Comparison of ENCODE assay signal across 15 cellular contexts in genomic region chr21:28742527-28742926, GRCh38.
A peak's percentile ranks its signal among the peaks of the same experiment; 100 is the strongest.
DNase-seq lines count a peak whose midpoint lies in the region; FAIRE-seq and TF ChIP-seq lines count a peak whose summit lies in the region.
"Had no signal": no experiment of that assay in that cellular context is flagged by ENCODE, and none has a peak within 500 bp of the region (broad histone marks: within the 10 kb centered on the region; RNA-seq: fewer than 3 reads in every experiment).

No MANE protein-coding gene starts in this region.

- no peaks in the 10 kb centered on the region for H3K27me3 Mint-ChIP-seq in Calu3 (ENCODE audit: unreplicated experiment)
- no peaks in the 10 kb centered on the region for H3K27me3 Mint-ChIP-seq in CD14-positive monocyte (ENCODE audit: low read depth in 3 of 3)
- H3K27me3 Mint-ChIP-seq: activated CD4-positive, alpha-beta T cell treated with anti-CD3 and anti-CD28 coated beads for 36 hours had no signal

- intact Hi-C loops in A673 (cut with micrococcal nuclease; ENCODE audit: unreplicated experiment) (loop anchor here (10.0 kb wide), 2 partner anchors 1178 to 1978 kb away; no protein-coding TSS in a partner anchor), Calu3 (cut with micrococcal nuclease; ENCODE audit: unreplicated experiment) (loop anchor here (10.0 kb wide), 2 partner anchors 688 to 1888 kb away; no protein-coding TSS in a partner anchor), CD14-positive monocyte (cut with micrococcal nuclease) (loop anchor here (10.0 kb wide), 3 partner anchors 228 to 1048 kb away; no protein-coding TSS in a partner anchor)

- no peaks in the 10 kb centered on the region for H3K36me3 ChIP-seq in A673 (ENCODE audit: insufficient read depth, low read length, poor library complexity, severe bottlenecking)
- H3K36me3 ChIP-seq in WERI-Rb-1 = no peaks in the 10 kb centered on the region
- H3K36me3 ChIP-seq: Peyer's patch had no signal

- H3K27me3 ChIP-seq in A673 (replicated peaks; ENCODE audit: insufficient read depth, low read depth, low read length, poor library complexity) = no peaks in the 10 kb centered on the region
- no peaks in the 10 kb centered on the region for H3K27me3 ChIP-seq in WERI-Rb-1 (ENCODE audit: insufficient read depth, low read depth, severe bottlenecking)
- H3K27me3 ChIP-seq: Peyer's patch had no signal

- no peaks in the 10 kb centered on the region for H3K4me1 Mint-ChIP-seq in Calu3 (ENCODE audit: low read depth, unreplicated experiment)
- H3K4me1 Mint-ChIP-seq in CD14-positive monocyte = no peaks in the 10 kb centered on the region

- H3K9me3 Mint-ChIP-seq in Calu3 (ENCODE audit: low read depth, unreplicated experiment) = no peaks in the 10 kb centered on the region
- no peaks in the 10 kb centered on the region for H3K9me3 Mint-ChIP-seq in CD14-positive monocyte
- H3K9me3 Mint-ChIP-seq: activated naive CD4-positive, alpha-beta T cell treated with anti-CD3 and anti-CD28 coated beads, Interleukin-2, amount 50 U/mL, for 72 hours had no signal

- no peaks in the 10 kb centered on the region for H3K9me3 ChIP-seq in A673 (ENCODE audit: low read depth, low read length, poor library complexity, severe bottlenecking)
- H3K9me3 ChIP-seq in WERI-Rb-1 (ENCODE audit: severe bottlenecking) = no peaks in the 10 kb centered on the region
- H3K9me3 ChIP-seq: mucosa of descending colon, Peyer's patch had no signal

- TF ChIP-seq CTCF in A673 (conservative IDR thresholded peaks at IDR 0.05; ENCODE audit: low read depth, low read length) = peak; percentile 39; the same call in 1 of the 2 replicates
- peak; percentile 21 for TF ChIP-seq CTCF in HFF-Myc (IDR thresholded peaks at IDR 0.05; ENCODE audit: low read depth, low read length, missing control alignments)
- 0 out of 2 replicates have a peak, but pooled peaks have one; percentile 11 for TF ChIP-seq CTCF in WERI-Rb-1 (IDR thresholded peaks at IDR 0.05; ENCODE audit: low read depth, low read length)
- no peak for TF ChIP-seq CTCF in Calu3 (IDR thresholded peaks at IDR 0.05; ENCODE audit: unreplicated experiment)
- TF ChIP-seq CTCF in CD14-positive monocyte (IDR thresholded peaks at IDR 0.05) = no peak

- DNase-seq in A673 (ENCODE audit: low spot score) = peak; percentile 23
- DNase-seq in HFF-Myc (ENCODE audit: extremely low read depth, low read depth) = no peak
- DNase-seq in WERI-Rb-1 = no peak
- peak; percentile 60 for DNase-seq in foreskin melanocyte
- no peak for DNase-seq in GM12892 (ENCODE audit: insufficient read length)
- DNase-seq in Calu3 = no peak
- no peak for DNase-seq in NCI-H526 (lab: John Stamatoyannopoulos, UW)
- DNase-seq in CD14-positive monocyte (ENCODE audit: low spot score) = no peak
- DNase-seq: activated CD4-positive, alpha-beta T cell treated with anti-CD3 and anti-CD28 coated beads for 36 hours; erythroblast; mucosa of descending colon; NCI-H1417 treated with DMSO at 0.1 percent for 48 hours; Peyer's patch had no signal

- H3K4me3 Mint-ChIP-seq in Calu3 (ENCODE audit: low read depth, unreplicated experiment) (no peak overlapping the region), CD14-positive monocyte (no peak overlapping the region)
- H3K4me3 Mint-ChIP-seq: activated CD4-positive, alpha-beta T cell treated with anti-CD3 and anti-CD28 coated beads for 36 hours had no signal

- no peak for FAIRE-seq in GM12892 (lab: Jason Lieb, UNC)
- FAIRE-seq: GM18507 had no signal

- no peak overlapping the region for H3K27ac ChIP-seq in A673 (ENCODE audit: low read depth, low read length, poor library complexity, severe bottlenecking)
- no peak overlapping the region for H3K27ac ChIP-seq in WERI-Rb-1
- H3K27ac ChIP-seq: Peyer's patch had no signal

- H3K4me1 ChIP-seq in A673 (ENCODE audit: insufficient read depth, low read length, poor library complexity, severe bottlenecking) = no peaks in the 10 kb centered on the region
- H3K4me1 ChIP-seq: Peyer's patch had no signal

- H3K36me3 Mint-ChIP-seq in Calu3 (ENCODE audit: insufficient read depth, unreplicated experiment) (no peaks in the 10 kb centered on the region), CD14-positive monocyte (no peaks in the 10 kb centered on the region)
- H3K36me3 Mint-ChIP-seq: activated naive CD4-positive, alpha-beta T cell treated with anti-CD3 and anti-CD28 coated beads, Interleukin-2, amount 50 U/mL, for 72 hours had no signal

- no peak for TF ChIP-seq POLR2A in GM12892 (IDR thresholded peaks at IDR 0.05; ENCODE audit: low read depth, low read length)

- no TSS peak for BruUV-seq in A673 (replicated peaks; lab: Mats Ljungman, UMichigan)
- no TSS peak for BruUV-seq in Calu3 (replicated peaks; lab: Mats Ljungman, UMichigan)

- CTCF ChIA-PET in A673 (lab: Charles Lee) = no interaction called here
- CTCF ChIA-PET in Calu3 (lab: Charles Lee) = interaction anchor here (0.7 kb wide), 1 partner anchor 482 kb away, joined by 5 read pairs; no protein-coding TSS in a partner anchor

- H3K27ac Mint-ChIP-seq in Calu3 (ENCODE audit: unreplicated experiment) (no peak overlapping the region), CD14-positive monocyte (no peak overlapping the region)
- H3K27ac Mint-ChIP-seq: activated CD4-positive, alpha-beta T cell treated with anti-CD3 and anti-CD28 coated beads for 36 hours; activated naive CD4-positive, alpha-beta T cell treated with anti-CD3 and anti-CD28 coated beads, Interleukin-2, amount 50 U/mL, for 72 hours had no signal

- POLR2A ChIA-PET in A673 (lab: Charles Lee; ENCODE audit: low non-redundant PET) = interaction anchor here (0.8 kb wide), 1 partner anchor 9 kb away, joined by 5 read pairs; no protein-coding TSS in a partner anchor

- H3K4me3 ChIP-seq in A673 (ENCODE audit: low read depth, low read length, poor library complexity, severe bottlenecking) = no peak overlapping the region
- H3K4me3 ChIP-seq in HFF-Myc (replicated peaks; ENCODE audit: low read depth, low read length) = no peak overlapping the region
- no peak overlapping the region for H3K4me3 ChIP-seq in WERI-Rb-1 (ENCODE audit: low read depth, low read length)
- H3K4me3 ChIP-seq: mucosa of descending colon, Peyer's patch had no signal

Comparison
In these comparisons a context has a peak if more than half of its experiments do, and no peak if none do; other contexts are left out.
1. DNase-seq: peak in A673 (single experiment) and foreskin melanocyte (single experiment); none in HFF-Myc (single experiment), WERI-Rb-1 (single experiment), GM12892 (single experiment), Calu3 (single experiment), NCI-H526 (0 of 2) and CD14-positive monocyte (single experiment).
2. CTCF ChIP-seq: peak in A673 (single experiment), HFF-Myc (single experiment) and WERI-Rb-1 (single experiment); none in Calu3 (single experiment) and CD14-positive monocyte (single experiment).